7 cellular contexts compared by ENCODE assay signal in genomic region chr14:94173885-94174621, GRCh38. TPM values are rescaled to one million over a fixed set of nuclear protein-coding genes. Genes with fewer than 3 reads are reported as not detected.
DNase-seq lines count a peak whose midpoint lies in the region; ATAC-seq and TF ChIP-seq lines count a peak whose summit lies in the region.

PPP4R4 (plus strand) TSS chr14:94174322; CDS start chr14:94174466, 144 bp downstream.

- BruUV-seq in mammary epithelial cell (replicated peaks; lab: Mats Ljungman, UMichigan): no TSS peak

- H3K4me1 ChIP-seq in mammary epithelial cell (ENCODE audit: insufficient read depth, low read length): peaks cover 45% of the 10 kb centered on the region

- H3K4me3 ChIP-seq in WI38 (ENCODE audit: low read depth, low read length) (peak within 1 kb of the TSS; percentile 67), mammary epithelial cell (replicated peaks in 1 of 3; ENCODE audit: insufficient read depth in 1 of 3, low read depth in 2 of 3, low read length in 3 of 3) (peak within 1 kb of the TSS; percentile 68 to 87 (median 70))

- H3K27me3 ChIP-seq in mammary epithelial cell (ENCODE audit: insufficient read depth, low read length): no peaks in the 10 kb centered on the region

- peak; percentile 69 for ATAC-seq in GM18519 (IDR thresholded peaks at IDR 0.05; ENCODE audit: low FRiP score, unreplicated experiment)
- peak; percentile 78 for ATAC-seq in HG03045 (IDR thresholded peaks at IDR 0.05; ENCODE audit: unreplicated experiment)

- dilution Hi-C loops in mammary epithelial cell (cut with HindIII; ENCODE audit: low sequenced_read_pairs): no loop called here

- peaks cover 9% of the 10 kb centered on the region for H3K79me2 ChIP-seq in mammary epithelial cell (ENCODE audit: insufficient read depth, low read length)

- peak within 1 kb of the TSS; percentile 87 for H2AFZ ChIP-seq in mammary epithelial cell (ENCODE audit: low read depth, low read length)

- intact Hi-C loops in mammary epithelial cell (cut with micrococcal nuclease): loop anchor here (5.0 kb wide), 1 partner anchor 92 kb away; the partner anchor contains the start of genes DDX24 and IFI27L1

- no peaks in the 10 kb centered on the region for H4K20me1 ChIP-seq in mammary epithelial cell (ENCODE audit: insufficient read depth, low read length)

- in situ Hi-C loops in mammary epithelial cell (cut with MboI; ENCODE audit: low sequenced_read_pairs in 2 of 2): no loop called here

- H3K27ac ChIP-seq in mammary epithelial cell (ENCODE audit: insufficient read depth, low read depth, low read length): peak within 1 kb of the TSS; percentile 45

- H3K4me2 ChIP-seq in mammary epithelial cell (ENCODE audit: insufficient read depth, low read depth, low read length): peak within 1 kb of the TSS; percentile 91

- no peaks in the 10 kb centered on the region for H3K36me3 ChIP-seq in mammary epithelial cell (ENCODE audit: insufficient read depth, low read length)

- peak; percentile 77 for DNase-seq in NCI-H2196 (lab: John Stamatoyannopoulos, UW; ENCODE audit: unreplicated experiment)
- DNase-seq in mammary epithelial cell: peak; percentile 71
- peak; percentile 93 for DNase-seq in iPS-NIHi7 (ENCODE audit: extremely low spot score)
- DNase-seq in smooth muscle cell of the brain vasculature (ENCODE audit: low read depth, low spot score): peak; percentile 20

- WGBS in mammary epithelial cell (ENCODE audit: low coverage, missing lambda C conversion rate): 0% methylated on average over 4 of the region's 87 CpGs

- H3K9ac ChIP-seq in mammary epithelial cell (ENCODE audit: insufficient read depth, low read length): peak within 1 kb of the TSS; percentile 64

- CTCF ChIA-PET in mammary epithelial cell (lab: Charles Lee; ENCODE audit: low non-redundant PET): interaction anchor here (0.6 to 0.7 kb wide), 3 partner anchors 27 to 44 kb away, joined by 3 to 10 read pairs (median 4); no protein-coding TSS in a partner anchor

- TF ChIP-seq CTCF in WI38 (IDR thresholded peaks at IDR 0.05; ENCODE audit: low read depth, low read length) (no peak), mammary epithelial cell (conservative IDR thresholded peaks at IDR 0.05 in 1 of 2, IDR thresholded peaks at IDR 0.05 in 1 of 2; ENCODE audit: extremely low read depth in 1 of 2, insufficient read depth in 1 of 2, low read depth in 1 of 2, low read length in 2 of 2) (no peak)

- H3K9me3 ChIP-seq in mammary epithelial cell (replicated peaks; ENCODE audit: insufficient read depth, low read length): no peaks in the 10 kb centered on the region

RNA-seq across cellular contexts. Expression of gene PPP4R4, which starts in this region (rescaled TPM):
- total RNA-seq in mammary epithelial cell: 10 to 100 TPM in 1 of 2 donors, 1 to 10 TPM in 1; 6.3 to 19.3 TPM
- polyA plus RNA-seq in mammary epithelial cell: 5.4 TPM
- polyA minus RNA-seq in mammary epithelial cell: 0.72 TPM

Comparison
In these comparisons a context has a peak if more than half of its experiments do, and no peak if none do; other contexts are left out.
1. Peak in every context shown above with its lines: DNase-seq, ATAC-seq, H3K4me3 ChIP-seq and H3K27ac ChIP-seq.
2. DNase-seq: peak in every context shown above with its lines; median percentile 93 in iPS-NIHi7; 77 in NCI-H2196; 71 in mammary epithelial cell; 20 in smooth muscle cell of the brain vasculature.